Comparison of ENCODE assay signal across 15 cellular contexts in the genomic region with DNA sequence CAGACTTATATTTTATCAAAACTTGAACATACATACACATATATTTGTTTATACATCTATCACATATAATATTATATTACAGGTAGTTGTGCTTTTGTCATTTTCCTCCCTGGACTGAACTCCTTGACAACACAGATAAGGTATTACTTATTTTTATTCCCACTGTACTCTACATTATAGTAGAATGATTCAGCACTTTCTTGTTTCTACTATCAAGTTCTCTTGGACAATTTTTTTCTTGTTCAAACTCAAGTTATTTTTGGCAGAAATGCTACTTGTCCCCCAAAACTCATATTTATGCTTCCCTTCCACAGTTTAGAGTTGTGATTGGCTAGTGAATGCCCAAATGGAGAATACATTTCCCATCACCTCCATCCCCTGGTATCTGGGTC. TPM values are rescaled to one million over a fixed set of nuclear protein-coding genes. Genes with fewer than 3 reads are reported as not detected.
DNase-seq lines count a peak whose midpoint lies in the region; ATAC-seq, FAIRE-seq and TF ChIP-seq lines count a peak whose summit lies in the region.
"Had no signal": no experiment of that assay in that cellular context is flagged by ENCODE, and none has a peak within 500 bp of the region (broad histone marks: within the 10 kb centered on the region; RNA-seq: fewer than 3 reads in every experiment).

No MANE protein-coding gene starts in this region.

- no peaks in the 10 kb centered on the region for H3K27me3 Mint-ChIP-seq in CD8-positive, alpha-beta memory T cell
- no peaks in the 10 kb centered on the region for H3K27me3 Mint-ChIP-seq in IgD-negative memory B cell
- no peaks in the 10 kb centered on the region for H3K27me3 Mint-ChIP-seq in activated T-helper 2 cell treated with anti-CD3 and anti-CD28 coated beads, Interferon-gamma antibody, Interleukin-2, Interleukin-4, amounts not matched to agents 10 μg/mL and 5 μg/mL and 100 μg/mL, durations not matched to agents 14 hours and 24 hours and 36 hours (ENCODE audit: low read depth)

- peak overlapping the region; percentile 66 to 96 (median 84) for H3K27ac Mint-ChIP-seq in CD8-positive, alpha-beta memory T cell
- peak overlapping the region in 2 of 3 donors; percentile 49 to 51 for H3K27ac Mint-ChIP-seq in IgD-negative memory B cell
- peak overlapping the region; percentile 61 for H3K27ac Mint-ChIP-seq in activated T-helper 2 cell treated with anti-CD3 and anti-CD28 coated beads, Interferon-gamma antibody, Interleukin-2, Interleukin-4, amounts not matched to agents 10 μg/mL and 5 μg/mL and 100 μg/mL, durations not matched to agents 14 hours and 24 hours and 36 hours

- no peak for DNase-seq in CD8-positive, alpha-beta memory T cell
- DNase-seq in activated T-helper 2 cell treated with anti-CD3 and anti-CD28 coated beads, Interferon-gamma antibody, Interleukin-2, Interleukin-4, amounts not matched to agents 10 μg/mL and 5 μg/mL and 100 μg/mL, durations not matched to agents 14 hours and 24 hours and 36 hours (ENCODE audit: low spot score) = no peak
- peak; percentile 5 for DNase-seq in myocyte (ENCODE audit: low read depth)
- no peak for DNase-seq in SKM-1 treated with dmso at 0.1 percent for 144 hours (lab: John Stamatoyannopoulos, UW; ENCODE audit: unreplicated experiment)
- DNase-seq in NCI-H2171 treated with DMSO at 0.1 percent for 48 hours (lab: John Stamatoyannopoulos, UW) = no peak
- no peak for DNase-seq in RCC 7860 (ENCODE audit: low spot score)
- DNase-seq in left lung = no peak
- DNase-seq: dorsolateral prefrontal cortex, mammary epithelial cell, SHP77 treated with DMSO at 0.1 percent for 48 hours had no signal

- peak overlapping the region; percentile 22 for H3K4me3 ChIP-seq in CD8-positive, alpha-beta memory T cell (ENCODE audit: low read length)
- no peak overlapping the region for H3K4me3 ChIP-seq in left lung
- H3K4me3 ChIP-seq: dorsolateral prefrontal cortex had no signal

- intact Hi-C loops in activated T-helper 2 cell treated with anti-CD3 and anti-CD28 coated beads, Interferon-gamma antibody, Interleukin-2, Interleukin-4, amounts not matched to agents 10 μg/mL and 5 μg/mL and 100 μg/mL, durations not matched to agents 14 hours and 24 hours and 36 hours (cut with micrococcal nuclease) = no loop called here
- intact Hi-C loops in left lung (cut with DNase I) = no loop called here

- no peaks in the 10 kb centered on the region for H3K27me3 ChIP-seq in CD8-positive, alpha-beta memory T cell (ENCODE audit: insufficient read depth, low read length, poor library complexity, severe bottlenecking)
- H3K27me3 ChIP-seq in left lung = no peaks in the 10 kb centered on the region
- H3K27me3 ChIP-seq: dorsolateral prefrontal cortex, neutrophil had no signal

- CTCF ChIA-PET in CD8-positive, alpha-beta memory T cell (lab: Charles Lee) = no interaction called here

- ATAC-seq in left lung = no peak
- ATAC-seq: sciatic nerve had no signal

- no peaks in the 10 kb centered on the region for H3K36me3 ChIP-seq in CD8-positive, alpha-beta memory T cell (ENCODE audit: insufficient read depth, low read length)
- H3K36me3 ChIP-seq in left lung = no peaks in the 10 kb centered on the region
- H3K36me3 ChIP-seq: neutrophil had no signal

- no peaks in the 10 kb centered on the region for H3K9me3 Mint-ChIP-seq in CD8-positive, alpha-beta memory T cell
- peaks cover 0 to 4% (median 0%) of the 10 kb centered on the region in 3 donors for H3K9me3 Mint-ChIP-seq in IgD-negative memory B cell
- peaks cover 1% of the 10 kb centered on the region for H3K9me3 Mint-ChIP-seq in activated T-helper 2 cell treated with anti-CD3 and anti-CD28 coated beads, Interferon-gamma antibody, Interleukin-2, Interleukin-4, amounts not matched to agents 10 μg/mL and 5 μg/mL and 100 μg/mL, durations not matched to agents 14 hours and 24 hours and 36 hours

- no peaks in the 10 kb centered on the region for H3K9me3 ChIP-seq in CD8-positive, alpha-beta memory T cell (ENCODE audit: low read length)
- H3K9me3 ChIP-seq in left lung = no peaks in the 10 kb centered on the region
- H3K9me3 ChIP-seq: neutrophil had no signal

- H3K27ac ChIP-seq in CD8-positive, alpha-beta memory T cell (ENCODE audit: low read depth, low read length) = peak overlapping the region; percentile 26
- no peak overlapping the region for H3K27ac ChIP-seq in left lung
- H3K27ac ChIP-seq: dorsolateral prefrontal cortex, neutrophil had no signal

- no peak for FAIRE-seq in RCC 7860 (lab: Jason Lieb, UNC)
- FAIRE-seq: G401.6, TTC549 had no signal

- TF ChIP-seq CTCF in left lung (IDR thresholded peaks at IDR 0.05) = no peak

- peaks cover 95% of the 10 kb centered on the region for H3K4me1 ChIP-seq in CD8-positive, alpha-beta memory T cell (ENCODE audit: insufficient read depth, low read length)
- H3K4me1 ChIP-seq in left lung = peaks cover 0 to 5% of the 10 kb centered on the region in 2 donors

- peak overlapping the region; percentile 19 to 77 (median 70) for H3K4me3 Mint-ChIP-seq in CD8-positive, alpha-beta memory T cell
- peak overlapping the region in 3 of 4 donors; percentile 35 to 81 (median 77) for H3K4me3 Mint-ChIP-seq in IgD-negative memory B cell
- H3K4me3 Mint-ChIP-seq in activated T-helper 2 cell treated with anti-CD3 and anti-CD28 coated beads, Interferon-gamma antibody, Interleukin-2, Interleukin-4, amounts not matched to agents 10 μg/mL and 5 μg/mL and 100 μg/mL, durations not matched to agents 14 hours and 24 hours and 36 hours (ENCODE audit: low read depth) = peak overlapping the region; percentile 34

- POLR2A ChIA-PET in CD8-positive, alpha-beta memory T cell (lab: Charles Lee) = no interaction called here

- peaks cover 0 to 5% (median 0%) of the 10 kb centered on the region in 3 donors for H3K36me3 Mint-ChIP-seq in CD8-positive, alpha-beta memory T cell
- no peaks in the 10 kb centered on the region for H3K36me3 Mint-ChIP-seq in IgD-negative memory B cell
- H3K36me3 Mint-ChIP-seq in activated T-helper 2 cell treated with anti-CD3 and anti-CD28 coated beads, Interferon-gamma antibody, Interleukin-2, Interleukin-4, amounts not matched to agents 10 μg/mL and 5 μg/mL and 100 μg/mL, durations not matched to agents 14 hours and 24 hours and 36 hours (ENCODE audit: low read depth) = peaks cover 24% of the 10 kb centered on the region

- H3K4me1 Mint-ChIP-seq in CD8-positive, alpha-beta memory T cell = peaks cover 80 to 95% (median 92%) of the 10 kb centered on the region in 3 donors
- H3K4me1 Mint-ChIP-seq in IgD-negative memory B cell = peaks cover 64 to 75% (median 71%) of the 10 kb centered on the region in 3 donors
- peaks cover 86% of the 10 kb centered on the region for H3K4me1 Mint-ChIP-seq in activated T-helper 2 cell treated with anti-CD3 and anti-CD28 coated beads, Interferon-gamma antibody, Interleukin-2, Interleukin-4, amounts not matched to agents 10 μg/mL and 5 μg/mL and 100 μg/mL, durations not matched to agents 14 hours and 24 hours and 36 hours (ENCODE audit: low read depth)

RNA-seq across cellular contexts. Expression of a gene that starts 10.8 kb away (rescaled TPM):
- 100 to 1,000 TPM; 311 to 319 TPM for total RNA-seq in CD8-positive, alpha-beta memory T cell
- 1,381 TPM for polyA plus RNA-seq in CD8-positive, alpha-beta memory T cell
- polyA plus RNA-seq in IgD-negative memory B cell = 744 TPM
- total RNA-seq in activated T-helper 2 cell treated with anti-CD3 and anti-CD28 coated beads, Interferon-gamma antibody, Interleukin-2, Interleukin-4, amounts not matched to agents 10 μg/mL and 5 μg/mL and 100 μg/mL, durations not matched to agents 14 hours and 24 hours and 36 hours = 321 and 333 TPM in 2 replicates
- total RNA-seq in myocyte (0.05 and 0.16 TPM in 2 replicates), left lung (100 to 1,000 TPM in 1 of 2 donors, 10 to 100 TPM in 1; 53.0 to 180 TPM)
- polyA plus RNA-seq in myocyte (2012) = 0.28 TPM
- polyA plus RNA-seq: mammary epithelial cell had no signal

Comparison
In these comparisons a context has a peak if more than half of its experiments do, and no peak if none do; other contexts are left out.
1. RNA of a gene that starts 10.8 kb away (total RNA-seq): 321 to 333 TPM in activated T-helper 2 cell treated with anti-CD3 and anti-CD28 coated beads, Interferon-gamma antibody, Interleukin-2, Interleukin-4, amounts not matched to agents 10 μg/mL and 5 μg/mL and 100 μg/mL, durations not matched to agents 14 hours and 24 hours and 36 hours, 311 to 319 TPM in CD8-positive, alpha-beta memory T cell and 53.0 to 180 TPM in left lung; 0.05 to 0.16 TPM in myocyte; every median in the first group is over 10 times any median in the second.
2. Peak in every context shown above with its lines, with median percentiles within 50 percentile points of each other: H3K27ac Mint-ChIP-seq and H3K4me3 Mint-ChIP-seq.